35 cellular contexts compared by ENCODE assay signal in the genomic region with DNA sequence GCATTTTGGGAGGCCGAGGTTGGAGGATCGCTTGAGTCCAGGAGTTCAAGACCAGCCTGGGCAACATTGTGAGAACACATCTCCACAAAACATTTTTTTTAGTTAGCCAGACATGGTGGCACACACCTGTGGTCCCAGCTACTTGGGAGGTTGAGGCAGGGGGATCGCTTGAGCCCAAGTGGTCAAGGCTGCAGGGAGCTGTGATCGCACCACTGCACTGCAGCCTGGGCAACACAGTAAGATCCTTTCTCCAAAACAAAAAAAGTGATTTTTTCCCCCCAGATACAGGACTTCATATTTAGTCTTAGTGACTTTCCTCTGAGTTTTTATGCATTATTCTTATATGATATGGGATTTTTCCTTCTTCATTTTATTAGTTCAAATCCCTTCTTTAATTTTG. TPM values are rescaled to one million over a fixed set of nuclear protein-coding genes. Genes with fewer than 3 reads are reported as not detected.
"Had no signal": no experiment of that assay in that cellular context is flagged by ENCODE, and none has a peak within 500 bp of the region (broad histone marks: within the 10 kb centered on the region; RNA-seq: fewer than 3 reads in every experiment).

No MANE protein-coding gene starts in this region.

- H3K9me3 Mint-ChIP-seq: activated CD4-positive, alpha-beta memory T cell treated with anti-CD3 and anti-CD28 coated beads for 36 hours; activated CD4-positive, alpha-beta T cell treated with anti-CD3 and anti-CD28 coated beads, Interleukin-2, amount 10 ng/mL, durations not matched to agents 24 days and 14 days; activated naive CD4-positive, alpha-beta T cell treated with anti-CD3 and anti-CD28 coated beads, Interleukin-2, amount 10 ng/mL, durations not matched to agents 7 days and 5 days; activated naive CD4-positive, alpha-beta T cell treated with anti-CD3 and anti-CD28 coated beads, Interleukin-2, amount 50 U/mL, for 72 hours; activated naive CD8-positive, alpha-beta T cell treated with anti-CD3 and anti-CD28 coated beads, Interleukin-2, amount 10 ng/mL, durations not matched to agents 7 days and 5 days; activated T-cell treated with anti-CD3 and anti-CD28 coated beads, Interleukin-2, amount 50 U/mL, for 72 hours; T-helper 2 cell treated with Interferon-gamma antibody and Interleukin-4, amounts not matched to agents 5 μg/mL and 100 μg/mL, for 36 hours had no signal

- ATAC-seq: activated CD4-positive, alpha-beta T cell treated with anti-CD3 and anti-CD28 coated beads for 36 hours; activated CD8-positive, alpha-beta memory T cell treated with anti-CD3 and anti-CD28 coated beads, Interleukin-2, amount 10 ng/mL, durations not matched to agents 7 days and 5 days; activated CD8-positive, alpha-beta T cell treated with anti-CD3 and anti-CD28 coated beads, Interleukin-2, amount 10 ng/mL, durations not matched to agents 7 days and 5 days; activated naive CD4-positive, alpha-beta T cell treated with anti-CD3 and anti-CD28 coated beads, Interleukin-2, amount 50 U/mL, for 72 hours; activated T-cell treated with anti-CD3 and anti-CD28 coated beads, Interleukin-2, amount 50 U/mL, for 72 hours; gastroesophageal sphincter; heart right ventricle; T-helper 17 cell had no signal

- DNase-seq: activated CD4-positive, alpha-beta memory T cell treated with anti-CD3 and anti-CD28 coated beads for 36 hours; activated CD4-positive, alpha-beta T cell treated with anti-CD3 and anti-CD28 coated beads for 36 hours; activated CD4-positive, alpha-beta T cell treated with anti-CD3 and anti-CD28 coated beads, Interleukin-2, amount 10 ng/mL, durations not matched to agents 24 days and 14 days; activated CD4-positive, CD25-positive, alpha-beta regulatory T cell; activated CD4-positive, CD25-positive, alpha-beta regulatory T cell treated with anti-CD3 and anti-CD28 coated beads, Interleukin-2, amount 50 U/mL, for 72 hours; activated CD8-positive, alpha-beta memory T cell treated with anti-CD3 and anti-CD28 coated beads, Interleukin-2, amount 10 ng/mL, durations not matched to agents 7 days and 5 days; activated CD8-positive, alpha-beta memory T cell treated with anti-CD3 and anti-CD28 coated beads, Interleukin-2, amount 50 U/mL, for 4 hours; activated CD8-positive, alpha-beta T cell treated with anti-CD3 and anti-CD28 coated beads, Interleukin-2, amount 10 ng/mL, durations not matched to agents 7 days and 5 days; activated gamma-delta T cell; activated naive CD4-positive, alpha-beta T cell; activated naive CD4-positive, alpha-beta T cell treated with anti-CD3 and anti-CD28 coated beads, Interleukin-2, amount 10 ng/mL, durations not matched to agents 7 days and 5 days; activated naive CD8-positive, alpha-beta T cell treated with anti-CD3 and anti-CD28 coated beads, Interleukin-2, amount 10 ng/mL, durations not matched to agents 7 days and 5 days; activated T-cell treated with anti-CD3 and anti-CD28 coated beads, Interleukin-2, amount 50 U/mL, for 1 hour; activated T-cell treated with anti-CD3 and anti-CD28 coated beads, Interleukin-2, amount 50 U/mL, for 72 hours; central memory CD4-positive, alpha-beta T cell; cerebellar nuclear complex; effector CD8-positive, alpha-beta T cell; esophagus squamous epithelium; foreskin melanocyte; heart right ventricle; T-helper 1 cell; T-helper 17 cell; T1000; WERI-Rb-1 had no signal

- H3K27me3 ChIP-seq: ascending aorta, breast epithelium, cardiac muscle cell, esophagus squamous epithelium, gastroesophageal sphincter, heart right ventricle had no signal

- H3K4me3 ChIP-seq: ascending aorta, breast epithelium, cardiac muscle cell, coronary artery, esophagus squamous epithelium, gastroesophageal sphincter, heart right ventricle had no signal

- H3K27me3 Mint-ChIP-seq: activated CD4-positive, alpha-beta memory T cell treated with anti-CD3 and anti-CD28 coated beads for 36 hours; activated CD4-positive, alpha-beta T cell treated with anti-CD3 and anti-CD28 coated beads for 36 hours; activated CD4-positive, alpha-beta T cell treated with anti-CD3 and anti-CD28 coated beads, Interleukin-2, amount 10 ng/mL, durations not matched to agents 24 days and 14 days; activated naive CD8-positive, alpha-beta T cell treated with anti-CD3 and anti-CD28 coated beads, Interleukin-2, amount 10 ng/mL, durations not matched to agents 7 days and 5 days; brain; T-helper 17 cell had no signal

- H3K27ac ChIP-seq: ascending aorta, breast epithelium, cardiac muscle cell, coronary artery, epithelial cell of prostate, esophagus squamous epithelium, gastroesophageal sphincter, heart right ventricle, WERI-Rb-1 had no signal

- H3K27ac Mint-ChIP-seq: activated CD4-positive, alpha-beta memory T cell treated with anti-CD3 and anti-CD28 coated beads for 36 hours; activated CD4-positive, alpha-beta T cell treated with anti-CD3 and anti-CD28 coated beads for 36 hours; activated CD4-positive, alpha-beta T cell treated with anti-CD3 and anti-CD28 coated beads, Interleukin-2, amount 10 ng/mL, durations not matched to agents 24 days and 14 days; activated CD8-positive, alpha-beta memory T cell treated with anti-CD3 and anti-CD28 coated beads, Interleukin-2, amount 10 ng/mL, durations not matched to agents 7 days and 5 days; activated CD8-positive, alpha-beta T cell treated with anti-CD3 and anti-CD28 coated beads, Interleukin-2, amount 10 ng/mL, durations not matched to agents 7 days and 5 days; activated naive CD4-positive, alpha-beta T cell treated with anti-CD3 and anti-CD28 coated beads, Interleukin-2, amount 10 ng/mL, durations not matched to agents 7 days and 5 days; activated naive CD4-positive, alpha-beta T cell treated with anti-CD3 and anti-CD28 coated beads, Interleukin-2, amount 50 U/mL, for 72 hours; activated naive CD8-positive, alpha-beta T cell treated with anti-CD3 and anti-CD28 coated beads, Interleukin-2, amount 10 ng/mL, durations not matched to agents 7 days and 5 days; activated T-cell treated with anti-CD3 and anti-CD28 coated beads, Interleukin-2, amount 50 U/mL, for 72 hours; brain; T-helper 17 cell; T-helper 2 cell treated with Interferon-gamma antibody and Interleukin-4, amounts not matched to agents 5 μg/mL and 100 μg/mL, for 36 hours had no signal

- FAIRE-seq: endometrium, endothelial cell of umbilical vein had no signal

- H3K4me1 ChIP-seq: ascending aorta, breast epithelium, esophagus squamous epithelium, gastroesophageal sphincter had no signal

- H3K36me3 ChIP-seq: ascending aorta, breast epithelium, cardiac muscle cell, esophagus squamous epithelium, gastroesophageal sphincter, heart right ventricle, WERI-Rb-1 had no signal

- H3K9me3 ChIP-seq: ascending aorta, breast epithelium, esophagus squamous epithelium, gastroesophageal sphincter, heart right ventricle had no signal

- H3K4me3 Mint-ChIP-seq: activated CD4-positive, alpha-beta memory T cell treated with anti-CD3 and anti-CD28 coated beads for 36 hours; activated CD4-positive, alpha-beta T cell treated with anti-CD3 and anti-CD28 coated beads for 36 hours; activated CD4-positive, alpha-beta T cell treated with anti-CD3 and anti-CD28 coated beads, Interleukin-2, amount 10 ng/mL, durations not matched to agents 24 days and 14 days; activated CD8-positive, alpha-beta memory T cell treated with anti-CD3 and anti-CD28 coated beads, Interleukin-2, amount 10 ng/mL, durations not matched to agents 7 days and 5 days; activated CD8-positive, alpha-beta T cell treated with anti-CD3 and anti-CD28 coated beads, Interleukin-2, amount 10 ng/mL, durations not matched to agents 7 days and 5 days; activated naive CD4-positive, alpha-beta T cell treated with anti-CD3 and anti-CD28 coated beads, Interleukin-2, amount 10 ng/mL, durations not matched to agents 7 days and 5 days; activated naive CD8-positive, alpha-beta T cell treated with anti-CD3 and anti-CD28 coated beads, Interleukin-2, amount 10 ng/mL, durations not matched to agents 7 days and 5 days; activated T-cell treated with anti-CD3 and anti-CD28 coated beads, Interleukin-2, amount 50 U/mL, for 72 hours; brain; T-helper 17 cell; T-helper 2 cell treated with Interferon-gamma antibody and Interleukin-4, amounts not matched to agents 5 μg/mL and 100 μg/mL, for 36 hours had no signal

- H3K36me3 Mint-ChIP-seq: activated CD4-positive, alpha-beta memory T cell treated with anti-CD3 and anti-CD28 coated beads for 36 hours; activated CD8-positive, alpha-beta memory T cell treated with anti-CD3 and anti-CD28 coated beads, Interleukin-2, amount 10 ng/mL, durations not matched to agents 7 days and 5 days; activated naive CD4-positive, alpha-beta T cell treated with anti-CD3 and anti-CD28 coated beads, Interleukin-2, amount 10 ng/mL, durations not matched to agents 7 days and 5 days; activated naive CD4-positive, alpha-beta T cell treated with anti-CD3 and anti-CD28 coated beads, Interleukin-2, amount 50 U/mL, for 72 hours; activated naive CD8-positive, alpha-beta T cell treated with anti-CD3 and anti-CD28 coated beads, Interleukin-2, amount 10 ng/mL, durations not matched to agents 7 days and 5 days; brain had no signal

RNA-seq across cellular contexts. Expression of gene SLC7A7, which starts 28.6 kb away (rescaled TPM):
- total RNA-seq: activated CD4-positive, alpha-beta T cell treated with anti-CD3 and anti-CD28 coated beads, Interleukin-2, amount 10 ng/mL, durations not matched to agents 24 days and 14 days had no signal
